In genomic region chr18:61738488-61738887, GRCh38 we compare ENCODE assay signal across 13 cellular contexts.
DNase-seq lines count a peak whose midpoint lies in the region; ATAC-seq and TF ChIP-seq lines count a peak whose summit lies in the region.
"Had no signal": no experiment of that assay in that cellular context is flagged by ENCODE, and none has a peak within 500 bp of the region (broad histone marks: within the 10 kb centered on the region; RNA-seq: fewer than 3 reads in every experiment).

No MANE protein-coding gene starts in this region.

- intact Hi-C loops in ascending aorta (cut with DNase I) (loop anchor here (5.0 kb wide), 3 partner anchors 131 to 784 kb away; partner anchors contain the start of gene ZCCHC2), left ventricle myocardium inferior (cut with micrococcal nuclease) (no loop called here), stomach (cut with DNase I; ENCODE audit: low total_unique reads) (no loop called here)
- intact Hi-C loops in activated naive CD4-positive, alpha-beta T cell treated with anti-CD3 and anti-CD28 coated beads for 36 hours (cut with micrococcal nuclease), result no loop called here

- H3K36me3 ChIP-seq in ascending aorta (no peaks in the 10 kb centered on the region), left ventricle myocardium inferior (no peaks in the 10 kb centered on the region), stomach (no peaks in the 10 kb centered on the region)
- H3K36me3 ChIP-seq: WERI-Rb-1 had no signal

- no peak overlapping the region for H3K4me3 Mint-ChIP-seq in activated naive CD4-positive, alpha-beta T cell treated with anti-CD3 and anti-CD28 coated beads for 36 hours
- H3K4me3 Mint-ChIP-seq: neural crest cell had no signal

- no peak for TF ChIP-seq POLR2A in stomach (IDR thresholded peaks at IDR 0.05)

- H3K36me3 Mint-ChIP-seq in activated naive CD4-positive, alpha-beta T cell treated with anti-CD3 and anti-CD28 coated beads for 36 hours (ENCODE audit: low read depth), result no peaks in the 10 kb centered on the region

- H3K27ac ChIP-seq in ascending aorta, result peak overlapping the region; percentile 76 to 89
- H3K27ac ChIP-seq in left ventricle myocardium inferior (replicated peaks), result peak overlapping the region; percentile 85
- H3K27ac ChIP-seq in stomach, result peak overlapping the region; percentile 22 to 81 (median 67)
- H3K27ac ChIP-seq in RWPE1, result no peak overlapping the region
- H3K27ac ChIP-seq: WERI-Rb-1 had no signal

- H3K9me3 Mint-ChIP-seq in activated naive CD4-positive, alpha-beta T cell treated with anti-CD3 and anti-CD28 coated beads for 36 hours, result no peaks in the 10 kb centered on the region
- H3K9me3 Mint-ChIP-seq: neural crest cell had no signal

- DNase-seq in HCEC 1CT (peak; percentile 15), ascending aorta (ENCODE audit: low spot score in 2 of 2) (peak in 1 of 2 donors; percentile 79), left ventricle myocardium inferior (no peak), stomach (no peak), RWPE1 (ENCODE audit: low spot score) (no peak), HK-2 (ENCODE audit: unreplicated experiment) (no peak), omental fat pad (ENCODE audit: low spot score) (no peak)
- DNase-seq in activated naive CD4-positive, alpha-beta T cell treated with anti-CD3 and anti-CD28 coated beads for 36 hours, result no peak
- DNase-seq: activated naive CD4-positive, alpha-beta T cell treated with anti-CD3 and anti-CD28 coated beads, Interleukin-2, amount 50 U/mL, for 16 hours; DMS153; NCI-H748 treated with DMSO at 0.1 percent for 48 hours; WERI-Rb-1 had no signal

- H3K4me3 ChIP-seq in ascending aorta (no peak overlapping the region), left ventricle myocardium inferior (no peak overlapping the region), stomach (no peak overlapping the region)

- TF ChIP-seq EP300 in stomach (IDR thresholded peaks at IDR 0.05), result no peak

- no peak for ATAC-seq in omental fat pad (ENCODE audit: low FRiP score)

- H3K9me3 ChIP-seq in ascending aorta, result no peaks in the 10 kb centered on the region
- H3K9me3 ChIP-seq in left ventricle myocardium inferior (replicated peaks), result no peaks in the 10 kb centered on the region
- no peaks in the 10 kb centered on the region for H3K9me3 ChIP-seq in stomach

- H3K4me1 Mint-ChIP-seq in activated naive CD4-positive, alpha-beta T cell treated with anti-CD3 and anti-CD28 coated beads for 36 hours (ENCODE audit: low read depth), result no peaks in the 10 kb centered on the region

- WGBS in stomach, 5 donors, result 74 to 78% (median 76%) methylated on average over 3 of the region's 3 CpGs

- no peaks in the 10 kb centered on the region for H3K27me3 Mint-ChIP-seq in activated naive CD4-positive, alpha-beta T cell treated with anti-CD3 and anti-CD28 coated beads for 36 hours (ENCODE audit: low read depth)

- POLR2A ChIA-PET in RWPE1 (lab: Yijun Ruan, JAX; ENCODE audit: low non-redundant PET), result no interaction called here

- H3K27ac Mint-ChIP-seq in activated naive CD4-positive, alpha-beta T cell treated with anti-CD3 and anti-CD28 coated beads for 36 hours, result no peak overlapping the region

- H3K27me3 ChIP-seq in ascending aorta, result no peaks in the 10 kb centered on the region
- no peaks in the 10 kb centered on the region for H3K27me3 ChIP-seq in left ventricle myocardium inferior (ENCODE audit: low read depth)
- H3K27me3 ChIP-seq in stomach, result no peaks in the 10 kb centered on the region

- H3K4me1 ChIP-seq in ascending aorta (peaks cover 15 to 36% of the 10 kb centered on the region in 2 donors), left ventricle myocardium inferior (peaks cover 54% of the 10 kb centered on the region), stomach (peaks cover 27 to 38% (median 34%) of the 10 kb centered on the region in 4 donors)

- CTCF ChIA-PET in activated naive CD4-positive, alpha-beta T cell treated with anti-CD3 and anti-CD28 coated beads for 36 hours (lab: Charles Lee), result no interaction called here
- CTCF ChIA-PET in RWPE1 (lab: Yijun Ruan, JAX), result no interaction called here

- TF ChIP-seq CTCF in ascending aorta (IDR thresholded peaks at IDR 0.05), result no peak
- no peak for TF ChIP-seq CTCF in left ventricle myocardium inferior (IDR thresholded peaks at IDR 0.05; ENCODE audit: borderline replicate concordance)
- no peak for TF ChIP-seq CTCF in stomach (IDR thresholded peaks at IDR 0.05)
- no peak for TF ChIP-seq CTCF in RWPE1 (conservative IDR thresholded peaks at IDR 0.05; ENCODE audit: low read depth)
- no peak for TF ChIP-seq CTCF in omental fat pad (IDR thresholded peaks at IDR 0.05)
